8 cellular contexts compared by ENCODE assay signal in the genomic region with DNA sequence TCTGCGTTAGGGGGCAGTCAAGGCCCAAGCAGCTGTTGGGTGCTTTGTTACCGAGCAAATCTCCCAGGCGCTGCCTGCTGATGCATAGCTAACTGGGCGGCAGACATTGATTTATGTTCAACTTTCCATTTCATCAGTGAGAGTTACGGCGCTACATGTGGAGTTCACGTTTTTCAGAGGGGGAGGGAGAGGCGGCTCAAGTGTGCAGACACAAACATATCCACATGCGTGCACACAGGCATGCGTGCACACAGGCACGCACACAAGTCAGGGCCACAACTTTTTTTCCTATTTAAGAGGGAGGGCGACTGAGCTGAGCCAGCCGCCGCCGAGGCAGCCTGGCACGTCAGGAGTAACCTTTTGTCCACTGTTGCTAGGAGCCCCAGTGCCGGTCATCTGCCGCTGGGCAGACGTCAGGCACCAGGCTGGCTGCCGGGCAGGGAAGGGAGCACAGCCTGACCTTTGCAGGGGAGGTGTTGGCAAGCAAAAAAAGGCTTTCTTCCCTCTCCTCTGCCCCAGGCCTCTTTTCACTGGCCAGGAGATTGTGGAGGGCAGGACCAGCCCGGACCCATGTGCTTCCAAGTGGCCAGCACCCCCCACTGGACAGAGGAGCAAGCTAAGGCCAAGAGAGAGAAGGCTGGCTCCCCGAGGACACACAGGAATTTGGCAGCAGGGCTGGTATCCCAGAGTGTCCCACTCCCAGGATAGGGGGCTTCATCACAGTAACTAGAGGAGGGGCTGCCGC.
A peak's percentile ranks its signal among the peaks of the same experiment; 100 is the strongest.
DNase-seq lines count a peak whose midpoint lies in the region; ATAC-seq and TF ChIP-seq lines count a peak whose summit lies in the region.

No MANE protein-coding gene starts in this region.

- H3K27ac ChIP-seq in WERI-Rb-1 (peak overlapping the region; percentile 87), trophoblast cell (ENCODE audit: low read depth, low read length) (peak overlapping the region; percentile 33)

- no peak overlapping the region for H3K4me2 ChIP-seq in trophoblast cell (ENCODE audit: low read length)

- H3K79me1 ChIP-seq in trophoblast cell (ENCODE audit: low read length) = peaks cover 4% of the 10 kb centered on the region

- H3K27me3 Mint-ChIP-seq in glutamatergic neuron (ENCODE audit: unreplicated experiment) = peaks cover 57% of the 10 kb centered on the region
- no peaks in the 10 kb centered on the region for H3K27me3 Mint-ChIP-seq in activated CD4-positive, alpha-beta T cell treated with anti-CD3 and anti-CD28 coated beads for 36 hours

- H3K23ac ChIP-seq in trophoblast cell (ENCODE audit: low read length) = no peak overlapping the region

- H3K4me1 ChIP-seq in trophoblast cell (ENCODE audit: control insufficient read depth in 1 of 2, insufficient read depth in 2 of 2, low read length in 2 of 2) = peaks cover 17 to 23% of the 10 kb centered on the region in 2 experiments

- TF ChIP-seq CTCF in AG09319 (IDR thresholded peaks at IDR 0.05; ENCODE audit: low read depth, low read length) (peak; percentile 86), WERI-Rb-1 (IDR thresholded peaks at IDR 0.05; ENCODE audit: low read depth, low read length) (peak; percentile 96), glutamatergic neuron (IDR thresholded peaks at IDR 0.05; ENCODE audit: partially characterized antibody, unreplicated experiment) (peak; percentile 32)

- no peak for ATAC-seq in activated CD4-positive, alpha-beta T cell treated with anti-CD3 and anti-CD28 coated beads for 36 hours

- peaks cover 11% of the 10 kb centered on the region for H3K36me3 Mint-ChIP-seq in glutamatergic neuron (ENCODE audit: unreplicated experiment)
- peaks cover 4% of the 10 kb centered on the region for H3K36me3 Mint-ChIP-seq in activated CD4-positive, alpha-beta T cell treated with anti-CD3 and anti-CD28 coated beads for 36 hours (ENCODE audit: low read depth)

- CTCF ChIA-PET in activated CD4-positive, alpha-beta T cell treated with anti-CD3 and anti-CD28 coated beads for 36 hours (lab: Charles Lee) = no interaction called here

- H2BK5ac ChIP-seq in trophoblast cell (ENCODE audit: low read depth, low read length, poor library complexity) = no peak overlapping the region

- H3K36me3 ChIP-seq in WERI-Rb-1 (peaks cover 60% of the 10 kb centered on the region), trophoblast cell (ENCODE audit: control insufficient read depth in 1 of 2, insufficient read depth in 2 of 2, low read length in 2 of 2) (peaks cover 12 to 13% of the 10 kb centered on the region in 2 experiments)

- no peak overlapping the region for H2BK120ac ChIP-seq in trophoblast cell (ENCODE audit: insufficient read depth, low read length, poor library complexity)

- H3K79me2 ChIP-seq in trophoblast cell (ENCODE audit: control insufficient read depth, insufficient read depth, low read length, poor library complexity) = no peaks in the 10 kb centered on the region

- H3K27ac Mint-ChIP-seq in glutamatergic neuron (ENCODE audit: unreplicated experiment) = peak overlapping the region; percentile 99
- no peak overlapping the region for H3K27ac Mint-ChIP-seq in activated CD4-positive, alpha-beta T cell treated with anti-CD3 and anti-CD28 coated beads for 36 hours

- no peaks in the 10 kb centered on the region for H3K9me3 ChIP-seq in WERI-Rb-1 (ENCODE audit: severe bottlenecking)
- peaks cover 3% of the 10 kb centered on the region for H3K9me3 ChIP-seq in trophoblast cell (ENCODE audit: insufficient read depth, low read depth, low read length)

- H3K4ac ChIP-seq in trophoblast cell (ENCODE audit: low read depth, low read length) = no peak overlapping the region

- peak overlapping the region; percentile 7 for H3K14ac ChIP-seq in trophoblast cell (ENCODE audit: low read length)

- no peak overlapping the region for H4K12ac ChIP-seq in trophoblast cell (ENCODE audit: low read depth, low read length)

- no peak overlapping the region for H3K9ac ChIP-seq in trophoblast cell (ENCODE audit: low read length)

- peak overlapping the region; percentile 26 for H3K18ac ChIP-seq in trophoblast cell (ENCODE audit: low read length)

- intact Hi-C loops in activated CD4-positive, alpha-beta T cell treated with anti-CD3 and anti-CD28 coated beads for 36 hours (cut with DNase I, micrococcal nuclease) = no loop called here

- H3K4me1 Mint-ChIP-seq in glutamatergic neuron (ENCODE audit: low read depth, unreplicated experiment) = peaks cover 71% of the 10 kb centered on the region
- peaks cover 21% of the 10 kb centered on the region for H3K4me1 Mint-ChIP-seq in activated CD4-positive, alpha-beta T cell treated with anti-CD3 and anti-CD28 coated beads for 36 hours

- peak overlapping the region; percentile 28 for H3K4me3 ChIP-seq in WERI-Rb-1 (ENCODE audit: low read depth, low read length)
- no peak overlapping the region for H3K4me3 ChIP-seq in trophoblast cell (ENCODE audit: low read depth, low read length)

- H2AFZ ChIP-seq in trophoblast cell (ENCODE audit: insufficient read depth, low read length, poor library complexity) = no peak overlapping the region

- POLR2A ChIA-PET in activated CD4-positive, alpha-beta T cell treated with anti-CD3 and anti-CD28 coated beads for 36 hours (lab: Charles Lee) = no interaction called here

- no peaks in the 10 kb centered on the region for H3K27me3 ChIP-seq in WERI-Rb-1 (ENCODE audit: insufficient read depth, low read depth, severe bottlenecking)
- no peaks in the 10 kb centered on the region for H3K27me3 ChIP-seq in trophoblast cell (ENCODE audit: insufficient read depth, low read length)

- H3K9me3 Mint-ChIP-seq in glutamatergic neuron (ENCODE audit: unreplicated experiment) = peaks cover 83% of the 10 kb centered on the region
- H3K9me3 Mint-ChIP-seq in activated CD4-positive, alpha-beta T cell treated with anti-CD3 and anti-CD28 coated beads for 36 hours (ENCODE audit: low read depth) = no peaks in the 10 kb centered on the region

- H4K91ac ChIP-seq in trophoblast cell (ENCODE audit: low read depth, low read length) = no peak overlapping the region

- no peak overlapping the region for H4K8ac ChIP-seq in trophoblast cell (ENCODE audit: low read depth, low read length)

- no CpG with 5 or more reads among the region's 23 CpGs for WGBS in trophoblast cell (ENCODE audit: extremely low coverage, insufficient coverage, insufficient read length)

- no peak overlapping the region for H2AK5ac ChIP-seq in trophoblast cell (ENCODE audit: low read length)

- H2BK12ac ChIP-seq in trophoblast cell (ENCODE audit: low read length) = no peak overlapping the region

- H3K4me3 Mint-ChIP-seq in glutamatergic neuron (ENCODE audit: unreplicated experiment) = peak overlapping the region; percentile 84
- no peak overlapping the region for H3K4me3 Mint-ChIP-seq in activated CD4-positive, alpha-beta T cell treated with anti-CD3 and anti-CD28 coated beads for 36 hours

- DNase-seq in AG09319 (ENCODE audit: extremely low read depth, low read depth) (peak; percentile 64), HuH-7 (ENCODE audit: low spot score) (peak; percentile 30), WERI-Rb-1 (peak; percentile 93), glutamatergic neuron (peak; percentile 77), trophoblast cell (peak in 1 of 2 donors; percentile 21), GF-D8 (lab: John Stamatoyannopoulos, UW) (no peak), RKO (ENCODE audit: low spot score) (no peak)
- DNase-seq in activated CD4-positive, alpha-beta T cell treated with anti-CD3 and anti-CD28 coated beads for 36 hours = no peak

Comparison
In these comparisons a context has a peak if more than half of its experiments do, and no peak if none do; other contexts are left out.
1. DNase-seq: peak in AG09319 (single experiment), HuH-7 (single experiment), WERI-Rb-1 (single experiment) and glutamatergic neuron (single experiment); none in activated CD4-positive, alpha-beta T cell treated with anti-CD3 and anti-CD28 coated beads for 36 hours (single experiment), GF-D8 (single experiment) and RKO (single experiment).
2. CTCF ChIP-seq: peak in every context shown above with its lines; median percentile 96 in WERI-Rb-1; 86 in AG09319; 32 in glutamatergic neuron.